ENCODE assay signal across 20 cellular contexts in the genomic region with DNA sequence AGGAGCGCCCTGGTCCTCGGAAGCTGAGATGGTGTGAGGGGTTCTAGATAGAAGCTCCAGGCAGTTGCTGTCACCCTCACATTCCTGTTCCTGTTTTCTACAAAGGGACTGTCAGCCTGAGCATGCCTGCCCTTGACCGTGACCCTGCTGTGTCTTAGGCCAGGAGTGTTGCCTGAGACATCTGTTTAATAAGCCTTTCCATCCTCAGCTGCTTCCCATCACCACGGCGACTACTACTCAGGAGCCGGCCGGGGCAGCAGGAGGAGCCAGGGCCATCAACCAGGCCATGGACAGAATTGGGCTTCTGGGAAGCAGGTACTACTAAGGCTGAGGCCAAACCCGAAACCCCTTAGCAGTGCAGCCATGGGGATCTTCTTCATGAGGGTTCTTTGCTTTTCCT.
DNase-seq lines count a peak whose midpoint lies in the region; ATAC-seq, FAIRE-seq and TF ChIP-seq lines count a peak whose summit lies in the region.
"Had no signal": no experiment of that assay in that cellular context is flagged by ENCODE, and none has a peak within 500 bp of the region (broad histone marks: within the 10 kb centered on the region; RNA-seq: fewer than 3 reads in every experiment).

No MANE protein-coding gene starts in this region.

- peaks cover 16% of the 10 kb centered on the region for H3K4me1 Mint-ChIP-seq in chondrocyte (ENCODE audit: low read depth)

- H3K27ac ChIP-seq in RWPE2 (ENCODE audit: poor library complexity, severe bottlenecking): no peak overlapping the region
- no peak overlapping the region for H3K27ac ChIP-seq in kidney (ENCODE audit: low read depth in 2 of 2, low read length in 2 of 2)
- H3K27ac ChIP-seq in substantia nigra (ENCODE audit: low read depth, low read length, poor library complexity, severe bottlenecking): peak overlapping the region; percentile 71
- no peak overlapping the region for H3K27ac ChIP-seq in caudate nucleus (ENCODE audit: low read depth, low read length)
- H3K27ac ChIP-seq: BLaER1 treated with 17β-estradiol and CSF1 and Interleukin-3, amounts not matched to agents 10 nM and 100 nM; GM23248 had no signal

- H3K4me3 ChIP-seq in RWPE2 (ENCODE audit: severe bottlenecking): no peak overlapping the region
- no peak overlapping the region for H3K4me3 ChIP-seq in kidney (ENCODE audit: low read length in 2 of 2)
- H3K4me3 ChIP-seq: BLaER1 treated with 17β-estradiol and CSF1 and Interleukin-3, amounts not matched to agents 10 nM and 100 nM; GM23248 had no signal

- intact Hi-C loops in kidney (cut with DNase I): no loop called here

- no peak for FAIRE-seq in kidney (lab: Jason Lieb, UNC)
- no peak for FAIRE-seq in H54 (lab: Jason Lieb, UNC)
- FAIRE-seq: GM19239, HepG2 had no signal

- ATAC-seq in RWPE2 (ENCODE audit: low read depth): no peak
- no peak for ATAC-seq in HG03196 (IDR thresholded peaks at IDR 0.05; ENCODE audit: unreplicated experiment)
- ATAC-seq: CD8-positive, alpha-beta T cell; HepG2 had no signal

- H3K9me3 ChIP-seq in RWPE2 (ENCODE audit: severe bottlenecking): no peaks in the 10 kb centered on the region
- H3K9me3 ChIP-seq in kidney (ENCODE audit: control insufficient read depth in 1 of 2, low read length in 2 of 2): no peaks in the 10 kb centered on the region
- H3K9me3 ChIP-seq: BLaER1 treated with 17β-estradiol and CSF1 and Interleukin-3, amounts not matched to agents 10 nM and 100 nM had no signal

- H3K4me3 Mint-ChIP-seq in chondrocyte (ENCODE audit: unreplicated experiment): no peak overlapping the region
- H3K4me3 Mint-ChIP-seq: CD8-positive, alpha-beta T cell had no signal

- DNase-seq in RWPE2 (ENCODE audit: low spot score): peak; percentile 15
- DNase-seq in chondrocyte (ENCODE audit: low spot score): peak; percentile 57
- DNase-seq in kidney: peak; percentile 29
- no peak for DNase-seq in substantia nigra (lab: John Stamatoyannopoulos, UW)
- no peak for DNase-seq in caudate nucleus (lab: John Stamatoyannopoulos, UW)
- no peak for DNase-seq in H54 (ENCODE audit: insufficient read length, low spot score)
- DNase-seq: Calu3; CD8-positive, alpha-beta T cell; GF-D8; GM23248; KG1; NCI-H1105 treated with DMSO at 0.1 percent for 48 hours; NCI-H1694 treated with DMSO at 0.1 percent for 48 hours; NCI-H2227 treated with DMSO at 0.1 percent for 48 hours; NCI-H510A treated with DMSO at 0.1 percent for 48 hours; NCI-H774 had no signal

- TF ChIP-seq CTCF in RWPE2 (IDR thresholded peaks at IDR 0.05; ENCODE audit: poor library complexity, severe bottlenecking) (no peak), chondrocyte (IDR thresholded peaks at IDR 0.05) (no peak), kidney (IDR thresholded peaks at IDR 0.05; ENCODE audit: borderline replicate concordance, extremely low read depth, insufficient read depth) (no peak)

- H3K36me3 Mint-ChIP-seq in chondrocyte (ENCODE audit: low read depth): peaks cover 12% of the 10 kb centered on the region

- H3K4me1 ChIP-seq in RWPE2 (ENCODE audit: insufficient read depth, poor library complexity, severe bottlenecking) (no peaks in the 10 kb centered on the region), kidney (ENCODE audit: control insufficient read depth in 1 of 2, insufficient read depth in 1 of 2, low read depth in 1 of 2, low read length in 2 of 2) (peaks cover 0 to 7% of the 10 kb centered on the region in 2 donors)

- TF ChIP-seq POLR2A in H54 (IDR thresholded peaks at IDR 0.05; ENCODE audit: low read depth, low read length): no peak

- H3K27me3 ChIP-seq in RWPE2 (ENCODE audit: insufficient read depth, poor library complexity, severe bottlenecking): no peaks in the 10 kb centered on the region
- H3K27me3 ChIP-seq: BLaER1 treated with 17β-estradiol and CSF1 and Interleukin-3, amounts not matched to agents 10 nM and 100 nM had no signal

- H3K27ac Mint-ChIP-seq in chondrocyte (ENCODE audit: unreplicated experiment): no peak overlapping the region
- H3K27ac Mint-ChIP-seq: CD8-positive, alpha-beta T cell had no signal

- H3K9ac ChIP-seq in kidney (ENCODE audit: low read length in 2 of 2): no peak overlapping the region
- H3K9ac ChIP-seq: BLaER1 treated with 17β-estradiol and CSF1 and Interleukin-3, amounts not matched to agents 10 nM and 100 nM; GM23248 had no signal

- no peaks in the 10 kb centered on the region for H3K36me3 ChIP-seq in RWPE2 (ENCODE audit: low read depth)
- peaks cover 5 to 7% of the 10 kb centered on the region in 2 donors for H3K36me3 ChIP-seq in kidney (ENCODE audit: control insufficient read depth in 1 of 2, insufficient read depth in 2 of 2, low read length in 2 of 2)

- H3K9me3 Mint-ChIP-seq in chondrocyte (ENCODE audit: low read depth): peaks cover 1% of the 10 kb centered on the region

- H3K27me3 Mint-ChIP-seq in chondrocyte (ENCODE audit: low read depth): no peaks in the 10 kb centered on the region

Comparison
In these comparisons a context has a peak if more than half of its experiments do, and no peak if none do; other contexts are left out.
1. DNase-seq: peak in RWPE2 (single experiment), chondrocyte (single experiment) and kidney (single experiment); none in substantia nigra (0 of 49), caudate nucleus (0 of 61) and H54 (single experiment).